ENCODE assay signal across 8 cellular contexts in the genomic region with DNA sequence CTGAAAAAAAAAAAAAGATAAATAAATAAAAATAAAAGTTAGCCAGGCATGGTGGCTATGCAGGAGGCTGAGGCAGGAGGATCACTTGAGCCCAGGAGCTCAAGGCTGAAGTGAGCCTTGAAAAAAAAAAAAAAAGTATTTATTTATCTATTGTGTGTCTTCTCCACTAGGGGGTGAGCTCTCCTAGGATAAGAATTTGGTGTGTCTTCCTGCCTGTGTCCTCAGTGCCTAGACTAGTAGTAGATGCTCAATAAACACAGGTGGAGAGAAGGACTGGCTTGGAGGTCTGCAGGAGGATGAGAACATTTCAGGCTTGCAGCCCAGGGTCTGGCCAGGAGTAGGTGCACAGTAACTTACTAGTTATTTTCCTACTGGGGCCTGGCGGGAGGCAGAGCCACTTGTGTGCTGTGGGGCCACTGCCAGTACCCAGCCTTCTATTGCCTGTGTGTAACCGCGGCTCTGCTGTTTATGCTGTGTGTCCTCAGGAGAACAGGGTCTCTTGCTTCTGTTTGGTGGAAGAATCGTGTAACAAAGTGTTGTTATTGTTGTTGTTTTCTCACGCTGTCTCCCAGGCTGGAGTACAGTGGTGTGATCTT. TPM values are rescaled to one million over a fixed set of nuclear protein-coding genes. Genes with fewer than 3 reads are reported as not detected.
DNase-seq lines count a peak whose midpoint lies in the region; ATAC-seq and TF ChIP-seq lines count a peak whose summit lies in the region.

No MANE protein-coding gene starts in this region.

- H3K36me3 ChIP-seq in lower lobe of right lung, result no peaks in the 10 kb centered on the region

- peaks cover 2% of the 10 kb centered on the region for H3K27me3 Mint-ChIP-seq in activated CD8-positive, alpha-beta memory T cell treated with anti-CD3 and anti-CD28 coated beads, Interleukin-2, amount 10 ng/mL, durations not matched to agents 7 days and 5 days
- no peaks in the 10 kb centered on the region for H3K27me3 Mint-ChIP-seq in activated T-helper 17 cell treated with anti-CD3 and anti-CD28 coated beads, Interleukin-2, amount 50 U/mL, for 72 hours

- H3K4me1 ChIP-seq in lower lobe of right lung, result peaks cover 11% of the 10 kb centered on the region

- H3K9me3 Mint-ChIP-seq in activated CD8-positive, alpha-beta memory T cell treated with anti-CD3 and anti-CD28 coated beads, Interleukin-2, amount 10 ng/mL, durations not matched to agents 7 days and 5 days (ENCODE audit: low read depth), result no peaks in the 10 kb centered on the region
- no peaks in the 10 kb centered on the region for H3K9me3 Mint-ChIP-seq in activated T-helper 17 cell treated with anti-CD3 and anti-CD28 coated beads, Interleukin-2, amount 50 U/mL, for 72 hours

- no peak overlapping the region for H3K4me3 Mint-ChIP-seq in activated CD8-positive, alpha-beta memory T cell treated with anti-CD3 and anti-CD28 coated beads, Interleukin-2, amount 10 ng/mL, durations not matched to agents 7 days and 5 days
- no peak overlapping the region for H3K4me3 Mint-ChIP-seq in activated T-helper 17 cell treated with anti-CD3 and anti-CD28 coated beads, Interleukin-2, amount 50 U/mL, for 72 hours

- no peak overlapping the region for H3K27ac Mint-ChIP-seq in activated CD8-positive, alpha-beta memory T cell treated with anti-CD3 and anti-CD28 coated beads, Interleukin-2, amount 10 ng/mL, durations not matched to agents 7 days and 5 days
- H3K27ac Mint-ChIP-seq in activated T-helper 17 cell treated with anti-CD3 and anti-CD28 coated beads, Interleukin-2, amount 50 U/mL, for 72 hours, result no peak overlapping the region

- H3K27me3 ChIP-seq in lower lobe of right lung (ENCODE audit: low read depth), result peaks cover 13% of the 10 kb centered on the region

- peak; percentile 24 for ATAC-seq in activated CD8-positive, alpha-beta memory T cell treated with anti-CD3 and anti-CD28 coated beads, Interleukin-2, amount 10 ng/mL, durations not matched to agents 7 days and 5 days
- peak; percentile 20 for ATAC-seq in activated T-helper 17 cell treated with anti-CD3 and anti-CD28 coated beads, Interleukin-2, amount 50 U/mL, for 72 hours (replicated peaks)
- ATAC-seq in lower lobe of right lung (no peak), GM18909 (IDR thresholded peaks at IDR 0.05; ENCODE audit: poor library complexity, unreplicated experiment) (no peak), GM19397 (IDR thresholded peaks at IDR 0.05; ENCODE audit: unreplicated experiment) (no peak), HG03432 (IDR thresholded peaks at IDR 0.05; ENCODE audit: unreplicated experiment) (no peak)

- no peak for DNase-seq in activated CD8-positive, alpha-beta memory T cell treated with anti-CD3 and anti-CD28 coated beads, Interleukin-2, amount 10 ng/mL, durations not matched to agents 7 days and 5 days
- DNase-seq in activated CD8-positive, alpha-beta memory T cell treated with anti-CD3 and anti-CD28 coated beads, Interleukin-2, amount 50 U/mL, for 48 hours, result no peak
- DNase-seq in NAMALWA (ENCODE audit: low spot score) (peak; percentile 82), lower lobe of right lung (no peak)

- H3K27ac ChIP-seq in lower lobe of right lung, result no peak overlapping the region

- no peak overlapping the region for H3K4me3 ChIP-seq in lower lobe of right lung

- intact Hi-C loops in lower lobe of right lung (cut with DNase I), result no loop called here

- peak; percentile 36 for TF ChIP-seq CTCF in lower lobe of right lung (IDR thresholded peaks at IDR 0.05)

- peaks cover 19% of the 10 kb centered on the region for H3K4me1 Mint-ChIP-seq in activated CD8-positive, alpha-beta memory T cell treated with anti-CD3 and anti-CD28 coated beads, Interleukin-2, amount 10 ng/mL, durations not matched to agents 7 days and 5 days
- H3K4me1 Mint-ChIP-seq in activated T-helper 17 cell treated with anti-CD3 and anti-CD28 coated beads, Interleukin-2, amount 50 U/mL, for 72 hours, result peaks cover 10% of the 10 kb centered on the region

- H3K9me3 ChIP-seq in lower lobe of right lung, result no peaks in the 10 kb centered on the region

- no peaks in the 10 kb centered on the region for H3K36me3 Mint-ChIP-seq in activated CD8-positive, alpha-beta memory T cell treated with anti-CD3 and anti-CD28 coated beads, Interleukin-2, amount 10 ng/mL, durations not matched to agents 7 days and 5 days
- no peaks in the 10 kb centered on the region for H3K36me3 Mint-ChIP-seq in activated T-helper 17 cell treated with anti-CD3 and anti-CD28 coated beads, Interleukin-2, amount 50 U/mL, for 72 hours (ENCODE audit: low read depth)

- CTCF ChIA-PET in activated CD8-positive, alpha-beta memory T cell treated with anti-CD3 and anti-CD28 coated beads, Interleukin-2, amount 10 ng/mL, durations not matched to agents 7 days and 5 days (lab: Charles Lee), result interaction anchor here (0.6 to 9.6 kb wide), 30 partner anchors 11 to 336 kb away, joined by 3 to 221 read pairs (median 3); no protein-coding TSS in a partner anchor

RNA-seq across cellular contexts. Expression of gene LMTK3, which starts 5.4 kb away (rescaled TPM):
- total RNA-seq in activated CD8-positive, alpha-beta memory T cell treated with anti-CD3 and anti-CD28 coated beads, Interleukin-2, amount 10 ng/mL, durations not matched to agents 7 days and 5 days, result 1 to 10 TPM; 3.5 to 5.3 TPM
- 1 to 10 TPM; 3.8 to 5.9 TPM for total RNA-seq in activated T-helper 17 cell treated with anti-CD3 and anti-CD28 coated beads, Interleukin-2, amount 50 U/mL, for 72 hours
- 7.1 TPM for total RNA-seq in lower lobe of right lung

RNA-seq across cellular contexts. Expression of gene CYTH2, which starts 37.1 kb away (rescaled TPM):
- total RNA-seq in activated CD8-positive, alpha-beta memory T cell treated with anti-CD3 and anti-CD28 coated beads, Interleukin-2, amount 10 ng/mL, durations not matched to agents 7 days and 5 days, result 10 to 100 TPM; 42.5 to 47.8 TPM
- total RNA-seq in activated T-helper 17 cell treated with anti-CD3 and anti-CD28 coated beads, Interleukin-2, amount 50 U/mL, for 72 hours, result 10 to 100 TPM; 30.6 to 35.4 TPM
- total RNA-seq in lower lobe of right lung, result 75.2 TPM

RNA-seq across cellular contexts. Expression of gene SULT2B1, which starts 45.7 kb away (rescaled TPM):
- not detected for total RNA-seq in activated CD8-positive, alpha-beta memory T cell treated with anti-CD3 and anti-CD28 coated beads, Interleukin-2, amount 10 ng/mL, durations not matched to agents 7 days and 5 days
- total RNA-seq in activated T-helper 17 cell treated with anti-CD3 and anti-CD28 coated beads, Interleukin-2, amount 50 U/mL, for 72 hours, result not detected
- total RNA-seq in lower lobe of right lung, result 14.4 TPM

RNA-seq across cellular contexts. Expression of gene KCNJ14, which starts 50.9 kb away (rescaled TPM):
- total RNA-seq in activated CD8-positive, alpha-beta memory T cell treated with anti-CD3 and anti-CD28 coated beads, Interleukin-2, amount 10 ng/mL, durations not matched to agents 7 days and 5 days, result 1 to 10 TPM in 1 of 2 experiments, under 1 TPM in 1; 0.85 to 1.5 TPM
- total RNA-seq in activated T-helper 17 cell treated with anti-CD3 and anti-CD28 coated beads, Interleukin-2, amount 50 U/mL, for 72 hours, result 1 to 10 TPM; 1.7 to 2.1 TPM
- total RNA-seq in lower lobe of right lung, result 0.71 TPM

Comparison
In these comparisons a context has a peak if more than half of its experiments do, and no peak if none do; other contexts are left out.
1. ATAC-seq: peak in activated CD8-positive, alpha-beta memory T cell treated with anti-CD3 and anti-CD28 coated beads, Interleukin-2, amount 10 ng/mL, durations not matched to agents 7 days and 5 days (single experiment) and activated T-helper 17 cell treated with anti-CD3 and anti-CD28 coated beads, Interleukin-2, amount 50 U/mL, for 72 hours (single experiment); none in lower lobe of right lung (0 of 2), GM18909 (single experiment), GM19397 (single experiment) and HG03432 (single experiment).
2. RNA of gene SULT2B1, which starts 45.7 kb away (total RNA-seq): 14.4 TPM in lower lobe of right lung (single experiment); not detected in activated T-helper 17 cell treated with anti-CD3 and anti-CD28 coated beads, Interleukin-2, amount 50 U/mL, for 72 hours and not detected in activated CD8-positive, alpha-beta memory T cell treated with anti-CD3 and anti-CD28 coated beads, Interleukin-2, amount 10 ng/mL, durations not matched to agents 7 days and 5 days; every median in the first group is over 10 times any median in the second.